Comparison of ENCODE assay signal across 9 cellular contexts in genomic region chr2:224039080-224039769, GRCh38. TPM values are rescaled to one million over a fixed set of nuclear protein-coding genes. Genes with fewer than 3 reads are reported as not detected.
A peak's percentile ranks its signal among the peaks of the same experiment; 100 is the strongest.
DNase-seq lines count a peak whose midpoint lies in the region; ATAC-seq, FAIRE-seq and TF ChIP-seq lines count a peak whose summit lies in the region.
"Had no signal": no experiment of that assay in that cellular context is flagged by ENCODE, and none has a peak within 500 bp of the region (broad histone marks: within the 10 kb centered on the region; RNA-seq: fewer than 3 reads in every experiment).

Gene SERPINE2 (minus strand): TSS chr2:224039286. CDS start chr2:224001900, 37,386 bp downstream.

- TF ChIP-seq CTCF in VCaP (conservative IDR thresholded peaks at IDR 0.05) (peak; percentile 49), kidney (IDR thresholded peaks at IDR 0.05; ENCODE audit: borderline replicate concordance, extremely low read depth, insufficient read depth) (no peak), spleen (IDR thresholded peaks at IDR 0.05 in 8 of 11, conservative IDR thresholded peaks at IDR 0.05 in 3 of 11) (peak in 4 of 11 experiments; percentile 12 to 34 (median 24))

- intact Hi-C loops in kidney (cut with DNase I) = no loop called here
- intact Hi-C loops in spleen (cut with DNase I; ENCODE audit: low total_unique reads) = no loop called here

- peak within 1 kb of the TSS; percentile 32; the same call in 1 of the 2 replicates for H3K27ac ChIP-seq in VCaP
- H3K27ac ChIP-seq in kidney (ENCODE audit: low read depth in 2 of 2, low read length in 2 of 2) = no peak within 1 kb of the TSS
- peak within 1 kb of the TSS in 7 of 8 donors; percentile 29 to 66 (median 53) for H3K27ac ChIP-seq in spleen

- H3K4me1 ChIP-seq in kidney (ENCODE audit: control insufficient read depth in 1 of 2, insufficient read depth in 1 of 2, low read depth in 1 of 2, low read length in 2 of 2) = peaks cover 0 to 4% of the 10 kb centered on the region in 2 donors
- H3K4me1 ChIP-seq in spleen = peaks cover 8 to 35% (median 23%) of the 10 kb centered on the region in 6 donors

- H3K9ac ChIP-seq in kidney (ENCODE audit: low read length in 2 of 2) = peak within 1 kb of the TSS in 1 of 2 donors; percentile 38

- H3K9me3 ChIP-seq in kidney (ENCODE audit: control insufficient read depth in 1 of 2, low read length in 2 of 2) (no peaks in the 10 kb centered on the region), spleen (no peaks in the 10 kb centered on the region)

- peak within 1 kb of the TSS; percentile 70 to 80 for H3K4me3 ChIP-seq in kidney (ENCODE audit: low read length in 2 of 2)
- H3K4me3 ChIP-seq in spleen = peak within 1 kb of the TSS; percentile 48 to 90 (median 70)

- no peak for FAIRE-seq in kidney (lab: Jason Lieb, UNC)
- FAIRE-seq: islet of Langerhans had no signal

- peak; percentile 96 for DNase-seq in GM03348 (ENCODE audit: low spot score)
- peak; percentile 64 for DNase-seq in H4 (ENCODE audit: low spot score)
- peak; percentile 13 for DNase-seq in NAMALWA (ENCODE audit: low spot score)
- peak; percentile 15 for DNase-seq in cerebellar cortex (ENCODE audit: low spot score)
- peak; percentile 84 for DNase-seq in kidney
- peak; percentile 81 for DNase-seq in spleen

- ATAC-seq in HG03097 (IDR thresholded peaks at IDR 0.05; ENCODE audit: low FRiP score, unreplicated experiment) = no peak

- WGBS in spleen, 5 donors = 0 to 1% (median 1%) methylated on average over 21 to 91 of the region's 91 CpGs

- H3K36me3 ChIP-seq in kidney (ENCODE audit: control insufficient read depth in 1 of 2, insufficient read depth in 2 of 2, low read length in 2 of 2) = peaks cover 0 to 2% of the 10 kb centered on the region in 2 donors
- no peaks in the 10 kb centered on the region for H3K36me3 ChIP-seq in spleen

- H3K27me3 ChIP-seq in spleen (replicated peaks in 1 of 7) = peaks cover 0 to 67% (median 10%) of the 10 kb centered on the region in 7 donors

- no peak for TF ChIP-seq POLR2A in spleen (IDR thresholded peaks at IDR 0.05)

RNA-seq across cellular contexts. Expression of gene SERPINE2, which starts in this region (rescaled TPM):
- total RNA-seq in H4 (2014; rRNA removed; shearing (Covaris generic)) = 35.4 and 40.1 TPM in 2 replicates
- total RNA-seq in kidney = 27.3 TPM
- 29.2 TPM for polyA plus RNA-seq in kidney (ENCODE audit: insufficient read depth, low read depth, low replicate concordance)
- 10 to 100 TPM; 20.9 to 55.3 (median 31.6) TPM for total RNA-seq in spleen
- polyA plus RNA-seq in spleen = 100 to 1,000 TPM in 1 of 3 donors, 10 to 100 TPM in 2; 34.1 to 105 (median 44.2) TPM

Comparison
In these comparisons a context has a peak if more than half of its experiments do, and no peak if none do; other contexts are left out.
1. DNase-seq: peak in every context shown above with its lines; median percentile 96 in GM03348; 84 in kidney; 81 in spleen; 64 in H4; 15 in cerebellar cortex; 13 in NAMALWA.
2. H3K27ac ChIP-seq: peak in VCaP (single experiment) and spleen (7 of 8); none in kidney (0 of 2).